Comparison of ENCODE assay signal across 8 cellular contexts in the genomic region with DNA sequence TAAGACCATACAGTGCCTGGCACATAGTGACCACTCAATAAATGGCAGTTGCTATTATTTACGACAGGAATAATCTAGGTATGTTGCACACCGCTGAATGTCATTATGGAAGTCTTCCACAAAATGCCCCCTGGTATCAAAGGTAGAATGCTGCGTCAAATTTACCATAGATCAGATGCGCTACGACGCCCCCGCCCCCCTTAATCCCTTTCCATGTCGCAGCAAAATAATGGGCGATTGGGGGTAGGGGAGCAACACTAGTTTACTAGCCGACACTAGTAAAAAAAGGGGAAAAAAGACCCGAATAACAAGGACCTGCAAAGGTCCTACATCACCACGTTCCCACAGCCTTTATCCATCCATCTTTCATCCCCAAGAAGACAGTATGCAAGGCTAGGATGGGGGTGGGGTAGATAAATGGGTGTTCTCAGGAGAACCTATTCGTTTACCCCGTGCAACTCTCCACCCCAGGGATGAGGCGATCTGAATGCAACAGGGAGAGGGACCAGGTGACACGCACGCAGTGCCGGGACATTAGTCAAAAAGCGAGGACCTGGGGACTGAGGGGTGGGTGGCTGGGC. TPM values are rescaled to one million over a fixed set of nuclear protein-coding genes. Genes with fewer than 3 reads are reported as not detected.
A peak's percentile ranks its signal among the peaks of the same experiment; 100 is the strongest.
DNase-seq lines count a peak whose midpoint lies in the region; ATAC-seq, FAIRE-seq and TF ChIP-seq lines count a peak whose summit lies in the region.

No MANE protein-coding gene starts in this region.

- peaks cover 40% of the 10 kb centered on the region for H3K4me1 Mint-ChIP-seq in stimulated activated naive CD8-positive, alpha-beta T cell treated with anti-CD3 and anti-CD28 coated beads, Interleukin-15, amount 100 ng/mL, for 72 hours

- CTCF ChIA-PET in AG04449 (lab: Yijun Ruan, JAX) = interaction anchor here (0.7 to 2.5 kb wide), 7 partner anchors 10 to 595 kb away, joined by 3 to 10 read pairs (median 8); no protein-coding TSS in a partner anchor
- CTCF ChIA-PET in K562 (lab: Yijun Ruan, JAX; ENCODE audit: low intra/inter-chr PET ratio) = no interaction called here

- peaks cover 3 to 18% of the 10 kb centered on the region in 2 experiments; a peak in 3 of 5 replicates for H3K4me1 ChIP-seq in K562 (replicated peaks in 1 of 2; ENCODE audit: control insufficient read depth in 2 of 2, insufficient read depth in 2 of 2, low read length in 2 of 2)

- TF ChIP-seq EP300 in K562 (IDR thresholded peaks at IDR 0.05; ENCODE audit: low read length) = no peak

- peak overlapping the region; percentile 100 for H3K27ac Mint-ChIP-seq in stimulated activated naive CD8-positive, alpha-beta T cell treated with anti-CD3 and anti-CD28 coated beads, Interleukin-15, amount 100 ng/mL, for 72 hours

- H3K36me3 ChIP-seq in K562 (ENCODE audit: control insufficient read depth, insufficient read depth, low read length) = peaks cover 5% of the 10 kb centered on the region; the same call in 1 of the 3 replicates

- H3K9me3 Mint-ChIP-seq in stimulated activated naive CD8-positive, alpha-beta T cell treated with anti-CD3 and anti-CD28 coated beads, Interleukin-15, amount 100 ng/mL, for 72 hours = no peaks in the 10 kb centered on the region

- H3K9me1 ChIP-seq in K562 (ENCODE audit: control insufficient read depth, insufficient read depth, low read length) = no peaks in the 10 kb centered on the region

- FAIRE-seq in K562 (lab: Jason Lieb, UNC) = no peak
- no peak for FAIRE-seq in GM12891 (lab: Jason Lieb, UNC)

- peak overlapping the region; percentile 100 for H2AFZ ChIP-seq in K562 (ENCODE audit: low read depth, low read length)

- H4K20me1 ChIP-seq in K562 (replicated peaks; ENCODE audit: control insufficient read depth, insufficient read depth, low read length) = no peaks in the 10 kb centered on the region; the same call in 1 of the 2 replicates

- peaks cover 51% of the 10 kb centered on the region for H3K79me2 ChIP-seq in K562 (ENCODE audit: control insufficient read depth, insufficient read depth, low read length)

- H3K9me3 ChIP-seq in K562 (replicated peaks; ENCODE audit: control insufficient read depth, insufficient read depth, low read depth, low read length) = no peaks in the 10 kb centered on the region

- no peak for TF ChIP-seq RAD21 in K562 (CRISPR knock-in tag; conservative IDR thresholded peaks at IDR 0.05 in 1 of 2, IDR thresholded peaks at IDR 0.05 in 1 of 2)

- ATAC-seq in GM19395 (IDR thresholded peaks at IDR 0.05; ENCODE audit: unreplicated experiment) (peak; percentile 6), K562 (peak; percentile 52), HG02970 (IDR thresholded peaks at IDR 0.05; ENCODE audit: low FRiP score, unreplicated experiment) (no peak)
- ATAC-seq in stimulated activated naive CD8-positive, alpha-beta T cell treated with anti-CD3 and anti-CD28 coated beads, Interleukin-15, amount 100 ng/mL, for 72 hours = peak; percentile 46

- peak overlapping the region; percentile 93 to 96 for H3K4me3 Mint-ChIP-seq in stimulated activated naive CD8-positive, alpha-beta T cell treated with anti-CD3 and anti-CD28 coated beads, Interleukin-15, amount 100 ng/mL, for 72 hours

- no peaks in the 10 kb centered on the region for H3K27me3 Mint-ChIP-seq in stimulated activated naive CD8-positive, alpha-beta T cell treated with anti-CD3 and anti-CD28 coated beads, Interleukin-15, amount 100 ng/mL, for 72 hours

- in situ Hi-C loops in K562 (cut with MboI) = no loop called here

- BruUV-seq in K562 (replicated peaks; lab: Mats Ljungman, UMichigan) = no TSS peak

- no peaks in the 10 kb centered on the region for H3K27me3 ChIP-seq in K562 (ENCODE audit: control insufficient read depth in 2 of 2, insufficient read depth in 2 of 2, low read length in 2 of 2)

- DNase-seq in AG04449 (ENCODE audit: low read depth, low spot score) (no peak), NCI-H1105 treated with DMSO at 0.1 percent for 48 hours (lab: John Stamatoyannopoulos, UW) (peak; percentile 36), K562 (ENCODE audit: extremely low read depth in 1 of 4, low spot score in 3 of 4) (peak in 2 of 4 experiments; percentile 42 to 48), kidney glomerular epithelial cell (lab: John Stamatoyannopoulos, UW) (peak; percentile 34), GM12891 (ENCODE audit: insufficient read length, low spot score) (no peak)
- DNase-seq in stimulated activated naive CD8-positive, alpha-beta T cell treated with anti-CD3 and anti-CD28 coated beads, Interleukin-15, amount 100 ng/mL, for 72 hours = no peak

- peak overlapping the region; percentile 94 to 95 for H3K9ac ChIP-seq in K562 (ENCODE audit: insufficient read depth in 1 of 2, low read depth in 2 of 2, low read length in 2 of 2)

- H3K27ac ChIP-seq in K562 (ENCODE audit: extremely low read depth, low read depth, low read length) = peak overlapping the region; percentile 100

- no peak for TF ChIP-seq POLR2A in K562 (conservative IDR thresholded peaks at IDR 0.05)
- no peak for TF ChIP-seq POLR2A in GM12891 (IDR thresholded peaks at IDR 0.05; ENCODE audit: low read depth, low read length)

- POLR2A ChIA-PET in AG04449 (lab: Yijun Ruan, JAX) = interaction anchor here (1.8 to 2.0 kb wide), 2 partner anchors 9 to 12 kb away, joined by 12 read pairs; no protein-coding TSS in a partner anchor
- POLR2A ChIA-PET in K562 (lab: Yijun Ruan, JAX) = interaction anchor here (0.6 to 4.7 kb wide), 17 partner anchors 9 to 1290 kb away, joined by 3 to 40 read pairs (median 3); no protein-coding TSS in a partner anchor

- peak overlapping the region; percentile 97 for H3K4me2 ChIP-seq in K562 (ENCODE audit: insufficient read depth, low read length)

- under 1% methylated on average over 19 of the region's 19 CpGs for WGBS in K562 (ENCODE audit: insufficient coverage, low coverage, missing lambda C conversion rate)

- H3K4me3 ChIP-seq in AG04449 (ENCODE audit: low read depth, low read length) (peak overlapping the region; percentile 94), K562 (peak overlapping the region; percentile 80)

- intact Hi-C loops in K562 (cut with micrococcal nuclease) = no loop called here

- TF ChIP-seq CTCF in AG04449 (IDR thresholded peaks at IDR 0.05; ENCODE audit: insufficient read depth, low read length, missing control alignments) (no peak), K562 (IDR thresholded peaks at IDR 0.05 in 2 of 3, conservative IDR thresholded peaks at IDR 0.05 in 1 of 3; ENCODE audit: insufficient read depth in 2 of 3, low read depth in 1 of 3, low read length in 3 of 3) (no peak)

TF ChIP-seq in GM12891, 5 proteins besides CTCF, POLR2A, EP300 and RAD21:
- TF ChIP-seq PAX5 (IDR thresholded peaks at IDR 0.05; ENCODE audit: insufficient read depth, low read length, severe bottlenecking) (no peak), SPI1 (IDR thresholded peaks at IDR 0.05; ENCODE audit: low read depth, low read length) (no peak), POLR2AphosphoS5 (IDR thresholded peaks at IDR 0.05; ENCODE audit: low read depth, low read length) (no peak), TAF1 (IDR thresholded peaks at IDR 0.05; ENCODE audit: low read depth, low read length) (no peak)

RNA-seq across cellular contexts. Expression of gene PREPL, which starts 0.5 kb away (rescaled TPM):
- 31.9 and 111 TPM in 2 replicates for total RNA-seq in K562 (2011; cell fraction: chromatin; rRNA removed; ENCODE audit: low replicate concordance)
- 14.8 and 23.8 TPM in 2 replicates for total RNA-seq in K562 (2011; cell fraction: nucleolus; rRNA removed)
- 47.1 and 80.1 TPM in 2 replicates for total RNA-seq in K562 (2011; cell fraction: nucleoplasm; rRNA removed)
- total RNA-seq in K562 (2014; rRNA removed) (19.7 and 24.1 TPM in 2 replicates), K562 (2014; rRNA removed; fragmentation: Illumina TruSeq; extraction: Trizol) (34.5 and 38.5 TPM in 2 replicates), K562 (2015; rRNA removed; fragmentation: Illumina TruSeq; extraction: Trizol) (25.3 and 26.9 TPM in 2 replicates), K562 (2021) (31.2 and 31.8 TPM in 2 replicates)
- polyA plus RNA-seq in K562 (2011; rRNA removed) (48.0 and 58.9 TPM in 2 replicates), K562 (2014; fragmentation: Illumina TruSeq; extraction: Trizol) (32.5 and 42.4 TPM in 2 replicates), K562 (2014; fragmentation: Nextera tagmentation; extraction: Ambion mirVana) (10 to 100 TPM; 11.6 to 27.2 TPM), K562 (2014; rRNA removed) (24.3 and 26.7 TPM in 2 replicates)
- polyA plus RNA-seq in K562 (2011; cell fraction: cytosol; rRNA removed) = 9.4 and 20.7 TPM in 2 replicates
- polyA plus RNA-seq in K562 (2011; cell fraction: nucleus; rRNA removed) = 40.9 and 70.4 TPM in 2 replicates
- 19.6 and 40.4 TPM in 2 replicates for polyA plus RNA-seq in K562 (2012)
- polyA minus RNA-seq in K562 (2011; rRNA and poly(A)+ RNA removed) = 59.9 and 61.1 TPM in 2 replicates
- polyA minus RNA-seq in K562 (2011; cell fraction: cytosol; rRNA and poly(A)+ RNA removed) = 19.4 and 25.0 TPM in 2 replicates
- polyA minus RNA-seq in K562 (2011; cell fraction: nucleus; rRNA and poly(A)+ RNA removed) = 21.3 and 44.3 TPM in 2 replicates
- 12.2 TPM for polyA plus RNA-seq in GM12891 (2012; ENCODE audit: low read depth, missing spikeins)

RNA-seq across cellular contexts. Expression of gene CAMKMT, which starts 0.9 kb away (rescaled TPM):
- 22.9 and 51.6 TPM in 2 replicates for total RNA-seq in K562 (2011; cell fraction: chromatin; rRNA removed; ENCODE audit: low replicate concordance)
- 16.5 and 18.6 TPM in 2 replicates for total RNA-seq in K562 (2011; cell fraction: nucleolus; rRNA removed)
- 28.8 and 48.7 TPM in 2 replicates for total RNA-seq in K562 (2011; cell fraction: nucleoplasm; rRNA removed)
- total RNA-seq in K562 (2014; rRNA removed) (5.2 and 13.3 TPM in 2 replicates), K562 (2014; rRNA removed; fragmentation: Illumina TruSeq; extraction: Trizol) (9.7 and 10.0 TPM in 2 replicates), K562 (2015; rRNA removed; fragmentation: Illumina TruSeq; extraction: Trizol) (6.6 and 7.4 TPM in 2 replicates), K562 (2021) (8.5 and 8.8 TPM in 2 replicates)
- polyA plus RNA-seq in K562 (2011; rRNA removed) (8.7 and 15.3 TPM in 2 replicates), K562 (2014; fragmentation: Illumina TruSeq; extraction: Trizol) (7.6 and 8.8 TPM in 2 replicates), K562 (2014; fragmentation: Nextera tagmentation; extraction: Ambion mirVana) (1 to 10 TPM; 1.6 to 1.8 TPM), K562 (2014; rRNA removed) (7.3 and 8.6 TPM in 2 replicates)
- polyA plus RNA-seq in K562 (2011; cell fraction: cytosol; rRNA removed) = 2.9 and 7.0 TPM in 2 replicates
- polyA plus RNA-seq in K562 (2011; cell fraction: nucleus; rRNA removed) = 8.6 TPM in 2 replicates
- polyA plus RNA-seq in K562 (2012) = 6.3 and 7.5 TPM in 2 replicates
- 16.1 and 18.8 TPM in 2 replicates for polyA minus RNA-seq in K562 (2011; rRNA and poly(A)+ RNA removed)
- 5.5 and 6.3 TPM in 2 replicates for polyA minus RNA-seq in K562 (2011; cell fraction: cytosol; rRNA and poly(A)+ RNA removed)
- 27.3 and 41.9 TPM in 2 replicates for polyA minus RNA-seq in K562 (2011; cell fraction: nucleus; rRNA and poly(A)+ RNA removed)
- polyA plus RNA-seq in GM12891 (2012; ENCODE audit: low read depth, missing spikeins) = 7.4 TPM

Comparison
In these comparisons a context has a peak if more than half of its experiments do, and no peak if none do; other contexts are left out.
1. DNase-seq: peak in NCI-H1105 treated with DMSO at 0.1 percent for 48 hours (single experiment) and kidney glomerular epithelial cell (single experiment); none in AG04449 (single experiment), stimulated activated naive CD8-positive, alpha-beta T cell treated with anti-CD3 and anti-CD28 coated beads, Interleukin-15, amount 100 ng/mL, for 72 hours (0 of 2) and GM12891 (single experiment).